Comparison of ENCODE assay signal across 10 cellular contexts in the genomic region with DNA sequence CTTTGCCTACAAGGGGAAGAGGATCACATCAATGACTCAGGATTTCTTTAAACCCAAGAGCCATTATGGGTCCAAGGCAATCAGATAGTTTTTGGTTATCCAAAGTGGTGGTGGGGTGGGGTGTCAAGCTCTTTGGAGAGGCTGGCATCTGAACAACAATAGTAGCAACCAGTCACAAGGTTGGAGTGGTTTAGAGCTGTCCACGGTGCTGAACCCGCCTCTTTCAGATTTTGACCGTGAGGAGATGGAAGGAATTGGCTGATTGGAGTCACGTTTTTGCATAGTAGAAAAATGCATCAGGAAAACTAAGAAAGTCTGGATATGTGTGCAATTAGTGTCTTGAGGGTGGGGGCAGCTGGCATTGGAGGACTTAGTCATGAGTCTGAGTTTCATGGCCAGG.
DNase-seq lines count a peak whose midpoint lies in the region; ATAC-seq and TF ChIP-seq lines count a peak whose summit lies in the region.
"Had no signal": no experiment of that assay in that cellular context is flagged by ENCODE, and none has a peak within 500 bp of the region (broad histone marks: within the 10 kb centered on the region; RNA-seq: fewer than 3 reads in every experiment).

No MANE protein-coding gene starts in this region.

- ATAC-seq in activated naive CD8-positive, alpha-beta T cell treated with anti-CD3 and anti-CD28 coated beads, Interleukin-2, amount 10 ng/mL, durations not matched to agents 7 days and 5 days (ENCODE audit: low read depth): no peak
- ATAC-seq in stimulated activated naive CD8-positive, alpha-beta T cell treated with anti-CD3 and anti-CD28 coated beads, Interleukin-15, amount 100 ng/mL, for 72 hours: no peak
- no peak for ATAC-seq in HG02981 (IDR thresholded peaks at IDR 0.05; ENCODE audit: unreplicated experiment)
- ATAC-seq: naive thymus-derived CD8-positive, alpha-beta T cell had no signal

- H3K4me1 Mint-ChIP-seq in activated naive CD8-positive, alpha-beta T cell treated with anti-CD3 and anti-CD28 coated beads, Interleukin-2, amount 10 ng/mL, durations not matched to agents 7 days and 5 days: peaks cover 2% of the 10 kb centered on the region
- H3K4me1 Mint-ChIP-seq in activated naive CD8-positive, alpha-beta T cell treated with anti-CD3 and anti-CD28 coated beads for 36 hours: no peaks in the 10 kb centered on the region
- H3K4me1 Mint-ChIP-seq in stimulated activated naive CD8-positive, alpha-beta T cell treated with anti-CD3 and anti-CD28 coated beads, Interleukin-15, amount 100 ng/mL, for 72 hours: no peaks in the 10 kb centered on the region
- H3K4me1 Mint-ChIP-seq: CD4-positive, CD25-positive, alpha-beta regulatory T cell; naive thymus-derived CD8-positive, alpha-beta T cell had no signal

- H3K27ac Mint-ChIP-seq in activated naive CD8-positive, alpha-beta T cell treated with anti-CD3 and anti-CD28 coated beads, Interleukin-2, amount 10 ng/mL, durations not matched to agents 7 days and 5 days: no peak overlapping the region
- H3K27ac Mint-ChIP-seq in activated naive CD8-positive, alpha-beta T cell treated with anti-CD3 and anti-CD28 coated beads for 36 hours: no peak overlapping the region
- H3K27ac Mint-ChIP-seq in stimulated activated naive CD8-positive, alpha-beta T cell treated with anti-CD3 and anti-CD28 coated beads, Interleukin-15, amount 100 ng/mL, for 72 hours: no peak overlapping the region
- H3K27ac Mint-ChIP-seq: naive thymus-derived CD8-positive, alpha-beta T cell had no signal

- in situ Hi-C loops in SK-MEL-5 (cut with HindIII; ENCODE audit: low pct_unique_long_range_greater_than_20kb, low sequenced_read_pairs): no loop called here

- H3K4me3 ChIP-seq in fibroblast of lung (replicated peaks in 1 of 4; ENCODE audit: control extremely low read depth in 1 of 4, insufficient read depth in 1 of 4, low read depth in 3 of 4, low read length in 4 of 4): no peak overlapping the region

- no peak overlapping the region for H2AFZ ChIP-seq in fibroblast of lung (ENCODE audit: low read length)

- H3K4me3 Mint-ChIP-seq in activated naive CD8-positive, alpha-beta T cell treated with anti-CD3 and anti-CD28 coated beads, Interleukin-2, amount 10 ng/mL, durations not matched to agents 7 days and 5 days: no peak overlapping the region
- no peak overlapping the region for H3K4me3 Mint-ChIP-seq in activated naive CD8-positive, alpha-beta T cell treated with anti-CD3 and anti-CD28 coated beads for 36 hours
- H3K4me3 Mint-ChIP-seq in stimulated activated naive CD8-positive, alpha-beta T cell treated with anti-CD3 and anti-CD28 coated beads, Interleukin-15, amount 100 ng/mL, for 72 hours: no peak overlapping the region
- H3K4me3 Mint-ChIP-seq: CD4-positive, CD25-positive, alpha-beta regulatory T cell; naive thymus-derived CD8-positive, alpha-beta T cell had no signal

- POLR2A ChIA-PET in activated naive CD8-positive, alpha-beta T cell treated with anti-CD3 and anti-CD28 coated beads, Interleukin-2, amount 10 ng/mL, durations not matched to agents 7 days and 5 days (lab: Charles Lee): no interaction called here

- no peak for TF ChIP-seq CTCF in fibroblast of lung (conservative IDR thresholded peaks at IDR 0.05 in 1 of 2, IDR thresholded peaks at IDR 0.05 in 1 of 2; ENCODE audit: low read depth in 1 of 2, low read length in 2 of 2)

- H3K79me2 ChIP-seq in fibroblast of lung (ENCODE audit: control insufficient read depth, insufficient read depth, low read length): no peaks in the 10 kb centered on the region

- H3K27me3 Mint-ChIP-seq in activated naive CD8-positive, alpha-beta T cell treated with anti-CD3 and anti-CD28 coated beads, Interleukin-2, amount 10 ng/mL, durations not matched to agents 7 days and 5 days: peaks cover 14% of the 10 kb centered on the region
- peaks cover 6% of the 10 kb centered on the region for H3K27me3 Mint-ChIP-seq in activated naive CD8-positive, alpha-beta T cell treated with anti-CD3 and anti-CD28 coated beads for 36 hours
- no peaks in the 10 kb centered on the region for H3K27me3 Mint-ChIP-seq in stimulated activated naive CD8-positive, alpha-beta T cell treated with anti-CD3 and anti-CD28 coated beads, Interleukin-15, amount 100 ng/mL, for 72 hours

- H3K4me1 ChIP-seq in fibroblast of lung (ENCODE audit: control insufficient read depth, extremely low read depth, insufficient read depth, low read length): no peaks in the 10 kb centered on the region

- DNase-seq in activated naive CD8-positive, alpha-beta T cell treated with anti-CD3 and anti-CD28 coated beads, Interleukin-2, amount 10 ng/mL, durations not matched to agents 7 days and 5 days: peak; percentile 62
- no peak for DNase-seq in activated naive CD8-positive, alpha-beta T cell treated with anti-CD3 and anti-CD28 coated beads for 36 hours
- DNase-seq in SK-MEL-5 (ENCODE audit: low read depth, low spot score) (peak; percentile 7), fibroblast of lung (ENCODE audit: low read depth in 2 of 2) (peak; percentile 6 to 14), OCI-M2 (lab: John Stamatoyannopoulos, UW; ENCODE audit: unreplicated experiment) (no peak), NCI-H2029 treated with DMSO at 0.1 percent for 48 hours (lab: John Stamatoyannopoulos, UW) (no peak)
- DNase-seq in stimulated activated naive CD8-positive, alpha-beta T cell treated with anti-CD3 and anti-CD28 coated beads, Interleukin-15, amount 100 ng/mL, for 72 hours: peak; percentile 10 to 13

- no peaks in the 10 kb centered on the region for H3K27me3 ChIP-seq in fibroblast of lung (ENCODE audit: control insufficient read depth, insufficient read depth, low read length)

- peaks cover 4% of the 10 kb centered on the region for H3K9me3 Mint-ChIP-seq in activated naive CD8-positive, alpha-beta T cell treated with anti-CD3 and anti-CD28 coated beads, Interleukin-2, amount 10 ng/mL, durations not matched to agents 7 days and 5 days
- no peaks in the 10 kb centered on the region for H3K9me3 Mint-ChIP-seq in activated naive CD8-positive, alpha-beta T cell treated with anti-CD3 and anti-CD28 coated beads for 36 hours
- peaks cover 16 to 22% of the 10 kb centered on the region in 2 donors for H3K9me3 Mint-ChIP-seq in stimulated activated naive CD8-positive, alpha-beta T cell treated with anti-CD3 and anti-CD28 coated beads, Interleukin-15, amount 100 ng/mL, for 72 hours

- no peak overlapping the region for H3K4me2 ChIP-seq in fibroblast of lung (ENCODE audit: extremely low read depth, insufficient read depth, low read length)

- H3K36me3 ChIP-seq in fibroblast of lung (ENCODE audit: control insufficient read depth, insufficient read depth, low read length): no peaks in the 10 kb centered on the region

- no peak overlapping the region for H3K27ac ChIP-seq in fibroblast of lung (ENCODE audit: insufficient read depth, low read length)

- H3K9me3 ChIP-seq in fibroblast of lung (ENCODE audit: control insufficient read depth, insufficient read depth, low read depth, low read length): no peaks in the 10 kb centered on the region

- H3K9ac ChIP-seq in fibroblast of lung (ENCODE audit: insufficient read depth, low read length): no peak overlapping the region

- H3K36me3 Mint-ChIP-seq in activated naive CD8-positive, alpha-beta T cell treated with anti-CD3 and anti-CD28 coated beads, Interleukin-2, amount 10 ng/mL, durations not matched to agents 7 days and 5 days: no peaks in the 10 kb centered on the region
- no peaks in the 10 kb centered on the region for H3K36me3 Mint-ChIP-seq in activated naive CD8-positive, alpha-beta T cell treated with anti-CD3 and anti-CD28 coated beads for 36 hours
- H3K36me3 Mint-ChIP-seq: CD4-positive, CD25-positive, alpha-beta regulatory T cell; naive thymus-derived CD8-positive, alpha-beta T cell had no signal

- H4K20me1 ChIP-seq in fibroblast of lung (ENCODE audit: control insufficient read depth, extremely low read depth, insufficient read depth, low read length): no peaks in the 10 kb centered on the region

Comparison
In these comparisons a context has a peak if more than half of its experiments do, and no peak if none do; other contexts are left out.
1. DNase-seq: peak in activated naive CD8-positive, alpha-beta T cell treated with anti-CD3 and anti-CD28 coated beads, Interleukin-2, amount 10 ng/mL, durations not matched to agents 7 days and 5 days (single experiment), SK-MEL-5 (single experiment), fibroblast of lung (2 of 2) and stimulated activated naive CD8-positive, alpha-beta T cell treated with anti-CD3 and anti-CD28 coated beads, Interleukin-15, amount 100 ng/mL, for 72 hours (2 of 2); none in activated naive CD8-positive, alpha-beta T cell treated with anti-CD3 and anti-CD28 coated beads for 36 hours (single experiment), OCI-M2 (single experiment) and NCI-H2029 treated with DMSO at 0.1 percent for 48 hours (single experiment).